12 cellular contexts compared by ENCODE assay signal in genomic region chr1:100322436-100323211, GRCh38. TPM values are rescaled to one million over a fixed set of nuclear protein-coding genes. Genes with fewer than 3 reads are reported as not detected.
DNase-seq lines count a peak whose midpoint lies in the region; ATAC-seq, FAIRE-seq and TF ChIP-seq lines count a peak whose summit lies in the region.
"Had no signal": no experiment of that assay in that cellular context is flagged by ENCODE, and none has a peak within 500 bp of the region (broad histone marks: within the 10 kb centered on the region; RNA-seq: fewer than 3 reads in every experiment).

No MANE protein-coding gene starts in this region.

- H2AFZ ChIP-seq in SK-N-SH (ENCODE audit: low read depth), result peak overlapping the region; percentile 29; the same call in 1 of the 2 replicates

- H3K4me3 Mint-ChIP-seq in stimulated activated memory B cell treated with anti-CD40 and anti-IgM and Interleukin-4, amounts not matched to agents 10 μg/mL and 1 μg/mL and 100 μg/mL, for 72 hours, result no peak overlapping the region
- H3K4me3 Mint-ChIP-seq: central memory CD8-positive, alpha-beta T cell had no signal

- CTCF ChIA-PET in SK-N-SH (lab: Yijun Ruan, JAX), result interaction anchor here (0.8 kb wide), 1 partner anchor 23 kb away, joined by 3 read pairs; no protein-coding TSS in a partner anchor

- peaks cover 8% of the 10 kb centered on the region for H3K36me3 Mint-ChIP-seq in stimulated activated memory B cell treated with anti-CD40 and anti-IgM and Interleukin-4, amounts not matched to agents 10 μg/mL and 1 μg/mL and 100 μg/mL, for 72 hours

- no peaks in the 10 kb centered on the region for H3K9me2 ChIP-seq in SK-N-SH

- no peak overlapping the region for H3K27ac ChIP-seq in SK-N-SH (ENCODE audit: low read depth in 2 of 2, low read length in 1 of 2)

- peak; percentile 47 for FAIRE-seq in colon (lab: Jason Lieb, UNC)
- FAIRE-seq: A204.1 had no signal

- no peaks in the 10 kb centered on the region for H3K36me3 ChIP-seq in SK-N-SH (replicated peaks in 1 of 2; ENCODE audit: control insufficient read depth in 1 of 2, insufficient read depth in 2 of 2, low read length in 1 of 2)
- H3K36me3 ChIP-seq: transverse colon had no signal

- TF ChIP-seq CTCF in SK-N-SH (IDR thresholded peaks at IDR 0.05), result no peak

- H3F3A ChIP-seq in SK-N-SH (replicated peaks; ENCODE audit: insufficient read depth), result no peaks in the 10 kb centered on the region

- no peak for TF ChIP-seq EP300 in SK-N-SH (IDR thresholded peaks at IDR 0.05; ENCODE audit: borderline replicate concordance in 1 of 2, low read depth in 1 of 2, low read length in 1 of 2)

- no peaks in the 10 kb centered on the region for H3K4me1 ChIP-seq in SK-N-SH (ENCODE audit: control insufficient read depth in 1 of 2, insufficient read depth in 2 of 2, low read depth in 1 of 2, low read length in 1 of 2)

- H4K20me1 ChIP-seq in SK-N-SH (ENCODE audit: insufficient read depth), result no peaks in the 10 kb centered on the region

- no peaks in the 10 kb centered on the region for H3K79me2 ChIP-seq in SK-N-SH (ENCODE audit: insufficient read depth)

- POLR2A ChIA-PET in SK-N-SH (lab: Yijun Ruan, JAX), result no interaction called here

- 75% methylated on average over 1 of the region's 1 CpG for WGBS in SK-N-SH (ENCODE audit: low lambda C conversion rate)

- H3K27me3 ChIP-seq in SK-N-SH (ENCODE audit: insufficient read depth), result no peaks in the 10 kb centered on the region
- H3K27me3 ChIP-seq: transverse colon had no signal

- H3K9ac ChIP-seq in SK-N-SH, result no peak overlapping the region

- ATAC-seq in SK-N-SH treated with all-trans-retinoic acid at 6 μM for 48 hours (no peak), HG03354 (IDR thresholded peaks at IDR 0.05; ENCODE audit: poor library complexity, severe bottlenecking, unreplicated experiment) (peak; percentile 80), GM18502 (IDR thresholded peaks at IDR 0.05; ENCODE audit: poor library complexity, unreplicated experiment) (no peak)
- no peak for ATAC-seq in stimulated activated memory B cell treated with anti-CD40 and anti-IgM and Interleukin-4, amounts not matched to agents 10 μg/mL and 1 μg/mL and 100 μg/mL, for 72 hours

- H3K4me1 Mint-ChIP-seq in stimulated activated memory B cell treated with anti-CD40 and anti-IgM and Interleukin-4, amounts not matched to agents 10 μg/mL and 1 μg/mL and 100 μg/mL, for 72 hours, result no peaks in the 10 kb centered on the region
- H3K4me1 Mint-ChIP-seq: central memory CD8-positive, alpha-beta T cell had no signal

- no peaks in the 10 kb centered on the region for H3K9me3 ChIP-seq in SK-N-SH

- H3K4me3 ChIP-seq in SK-N-SH (ENCODE audit: low read depth in 2 of 2, low read length in 1 of 2) (no peak overlapping the region), skeletal muscle cell (ENCODE audit: low read depth, low read length) (no peak overlapping the region)
- H3K4me3 ChIP-seq: transverse colon had no signal

- peaks cover 13% of the 10 kb centered on the region for H3K9me3 Mint-ChIP-seq in stimulated activated memory B cell treated with anti-CD40 and anti-IgM and Interleukin-4, amounts not matched to agents 10 μg/mL and 1 μg/mL and 100 μg/mL, for 72 hours

- H3K27me3 Mint-ChIP-seq in stimulated activated memory B cell treated with anti-CD40 and anti-IgM and Interleukin-4, amounts not matched to agents 10 μg/mL and 1 μg/mL and 100 μg/mL, for 72 hours, result peaks cover 8% of the 10 kb centered on the region
- H3K27me3 Mint-ChIP-seq: central memory CD8-positive, alpha-beta T cell had no signal

- no peak overlapping the region for H3K27ac Mint-ChIP-seq in stimulated activated memory B cell treated with anti-CD40 and anti-IgM and Interleukin-4, amounts not matched to agents 10 μg/mL and 1 μg/mL and 100 μg/mL, for 72 hours

- DNase-seq in SK-N-SH (no peak), skeletal muscle cell (ENCODE audit: low read depth) (peak; percentile 22)
- no peak for DNase-seq in stimulated activated CD8-positive, alpha-beta memory T cell treated with anti-CD3 and anti-CD28 coated beads, Interleukin-4, amount 100 ng/mL, for 48 hours
- DNase-seq: NCI-H345, transverse colon had no signal

- TF ChIP-seq RAD21 in SK-N-SH (IDR thresholded peaks at IDR 0.05; ENCODE audit: low read length), result no peak

- H3K4me2 ChIP-seq in SK-N-SH, result no peak overlapping the region

TF ChIP-seq in SK-N-SH, 30 proteins besides CTCF, POLR2A, EP300 and RAD21 (continues in another document):
- TF ChIP-seq RFX5 (IDR thresholded peaks at IDR 0.05; ENCODE audit: low read length) (no peak), EZH2phosphoT487 (IDR thresholded peaks at IDR 0.05; ENCODE audit: borderline replicate concordance, low read depth) (no peak), TCF12 (IDR thresholded peaks at IDR 0.05) (no peak), CHD2 (IDR thresholded peaks at IDR 0.05; ENCODE audit: low read length, partially characterized antibody) (no peak), PBX3 (IDR thresholded peaks at IDR 0.05) (no peak), SIN3A (IDR thresholded peaks at IDR 0.05; ENCODE audit: borderline replicate concordance, low read depth, low read length) (no peak), SMC3 (IDR thresholded peaks at IDR 0.05; ENCODE audit: low read depth, low read length) (no peak), TAF1 (IDR thresholded peaks at IDR 0.05; ENCODE audit: borderline replicate concordance, low read depth, low read length) (no peak), RCOR1 (IDR thresholded peaks at IDR 0.05; ENCODE audit: low read length) (no peak), MAX (IDR thresholded peaks at IDR 0.05; ENCODE audit: low read depth) (no peak), MEF2A (IDR thresholded peaks at IDR 0.05; ENCODE audit: borderline replicate concordance, low read depth) (no peak), USF2 (IDR thresholded peaks at IDR 0.05; ENCODE audit: borderline replicate concordance, low read depth, low read length) (no peak)

TF ChIP-seq in SK-N-SH treated with all-trans-retinoic acid at 6 μM for 48 hours, 23 proteins besides CTCF, POLR2A, EP300 and RAD21:
- TF ChIP-seq SNAI2 (CRISPR knock-in tag; IDR thresholded peaks at IDR 0.05), result no peak
- no peak for TF ChIP-seq TCF4 (CRISPR knock-in tag; IDR thresholded peaks at IDR 0.05; ENCODE audit: borderline replicate concordance)
- no peak for TF ChIP-seq BACH2 (CRISPR knock-in tag; IDR thresholded peaks at IDR 0.05; ENCODE audit: borderline replicate concordance)
- TF ChIP-seq ZNF565 (CRISPR knock-in tag; conservative IDR thresholded peaks at IDR 0.05; ENCODE audit: low read depth), result no peak
- no peak for TF ChIP-seq CSRNP3 (CRISPR knock-in tag; IDR thresholded peaks at IDR 0.05)
- TF ChIP-seq ARNTL (CRISPR knock-in tag; IDR thresholded peaks at IDR 0.05; ENCODE audit: borderline replicate concordance, low read depth), result no peak

RNA-seq across cellular contexts. Expression of gene CDC14A, which starts 29.7 kb away (rescaled TPM):
- 2.2 and 2.8 TPM in 2 replicates for polyA plus RNA-seq in SK-N-SH (2012; rRNA removed)
- 3.1 and 3.7 TPM in 2 replicates for polyA plus RNA-seq in SK-N-SH (2012; cell fraction: cytosol; rRNA removed)
- polyA plus RNA-seq in SK-N-SH (2012; cell fraction: nucleus; rRNA removed), result 3.1 and 6.3 TPM in 2 replicates

RNA-seq across cellular contexts. Expression of gene RTCA, which starts 56.6 kb away (rescaled TPM):
- 17.3 and 24.3 TPM in 2 replicates for polyA plus RNA-seq in SK-N-SH (2012; rRNA removed)
- polyA plus RNA-seq in SK-N-SH (2012; cell fraction: cytosol; rRNA removed), result 25.1 and 35.4 TPM in 2 replicates
- 24.7 and 31.1 TPM in 2 replicates for polyA plus RNA-seq in SK-N-SH (2012; cell fraction: nucleus; rRNA removed)
